16 cellular contexts compared by ENCODE assay signal in genomic region chr9:91586282-91586681, GRCh38.
"Had no signal": no experiment of that assay in that cellular context is flagged by ENCODE, and none has a peak within 500 bp of the region (broad histone marks: within the 10 kb centered on the region; RNA-seq: fewer than 3 reads in every experiment).

No MANE protein-coding gene starts in this region.

- H3K4me1 ChIP-seq: right atrium auricular region had no signal

- H3K4me3 ChIP-seq: mucosa of descending colon, ovary, right atrium auricular region, sigmoid colon, skin epidermis had no signal

- H3K4me3 Mint-ChIP-seq: naive thymus-derived CD8-positive, alpha-beta T cell; stimulated activated naive B cell treated with anti-CD40 and anti-IgM and Interleukin-4, amounts not matched to agents 10 μg/mL and 1 μg/mL and 100 μg/mL, for 72 hours; stimulated activated naive CD8-positive, alpha-beta T cell treated with anti-CD3 and anti-CD28 coated beads, Interleukin-15, amount 100 ng/mL, for 72 hours; type B pancreatic cell had no signal

- H3K27ac ChIP-seq: ovary, right atrium auricular region, sigmoid colon, skin epidermis had no signal

- H3K4me1 Mint-ChIP-seq: naive thymus-derived CD8-positive, alpha-beta T cell; stimulated activated naive B cell treated with anti-CD40 and anti-IgM and Interleukin-4, amounts not matched to agents 10 μg/mL and 1 μg/mL and 100 μg/mL, for 72 hours; stimulated activated naive CD8-positive, alpha-beta T cell treated with anti-CD3 and anti-CD28 coated beads, Interleukin-15, amount 100 ng/mL, for 72 hours had no signal

- H3K36me3 Mint-ChIP-seq: naive thymus-derived CD8-positive, alpha-beta T cell; stimulated activated naive B cell treated with anti-CD40 and anti-IgM and Interleukin-4, amounts not matched to agents 10 μg/mL and 1 μg/mL and 100 μg/mL, for 72 hours; type B pancreatic cell had no signal

- H3K27ac Mint-ChIP-seq: naive thymus-derived CD8-positive, alpha-beta T cell; stimulated activated naive B cell treated with anti-CD40 and anti-IgM and Interleukin-4, amounts not matched to agents 10 μg/mL and 1 μg/mL and 100 μg/mL, for 72 hours; stimulated activated naive CD8-positive, alpha-beta T cell treated with anti-CD3 and anti-CD28 coated beads, Interleukin-15, amount 100 ng/mL, for 72 hours; type B pancreatic cell had no signal

- H3K36me3 ChIP-seq: ovary, right atrium auricular region, sigmoid colon had no signal

- H3K9me3 ChIP-seq: mucosa of descending colon, ovary, right atrium auricular region, sigmoid colon had no signal

- H3K27me3 ChIP-seq: ovary, right atrium auricular region, sigmoid colon had no signal

- DNase-seq: effector memory CD4-positive, alpha-beta T cell; foreskin melanocyte; hippocampal formation; left colon; left ventricle myocardium superior; mucosa of descending colon; naive thymus-derived CD8-positive, alpha-beta T cell; ovary; sigmoid colon; stimulated activated CD4-positive, alpha-beta T cell treated with anti-CD3 and anti-CD28 coated beads, Interleukin-2, amount 100 ng/mL, for 24 hours; stimulated activated CD4-positive, alpha-beta T cell treated with anti-CD3 and anti-CD28 coated beads, Interleukin-4, amount 100 ng/mL, for 4 hours; stimulated activated naive B cell treated with anti-CD40 and anti-IgM and Interleukin-4, amounts not matched to agents 10 μg/mL and 1 μg/mL and 100 μg/mL, for 72 hours; stimulated activated naive CD8-positive, alpha-beta T cell treated with anti-CD3 and anti-CD28 coated beads, Interleukin-15, amount 100 ng/mL, for 72 hours had no signal

- H3K9me3 Mint-ChIP-seq: type B pancreatic cell had no signal
